20 cellular contexts compared by ENCODE assay signal in genomic region chr7:6553460-6554044, GRCh38. TPM values are rescaled to one million over a fixed set of nuclear protein-coding genes. Genes with fewer than 3 reads are reported as not detected.
A peak's percentile ranks its signal among the peaks of the same experiment; 100 is the strongest.
DNase-seq lines count a peak whose midpoint lies in the region; ATAC-seq, FAIRE-seq and TF ChIP-seq lines count a peak whose summit lies in the region.
"Had no signal": no experiment of that assay in that cellular context is flagged by ENCODE, and none has a peak within 500 bp of the region (broad histone marks: within the 10 kb centered on the region; RNA-seq: fewer than 3 reads in every experiment).

No MANE protein-coding gene starts in this region.

- H3K4me2 ChIP-seq in A549 (no peak overlapping the region), SK-N-SH (no peak overlapping the region), PC-3 (ENCODE audit: low read length) (no peak overlapping the region)

- POLR2A ChIA-PET in A549 (lab: Yijun Ruan, JAX) (interaction anchor here (0.6 to 1.4 kb wide), 2 partner anchors 36 to 106 kb away, joined by 7 to 8 read pairs; partner anchors contain the start of genes DAGLB and INTS15), SK-N-SH (lab: Yijun Ruan, JAX) (no interaction called here), PC-3 (lab: Charles Lee; ENCODE audit: unreplicated experiment) (no interaction called here)

- no TSS peak for BruUV-seq in PC-3 (replicated peaks; lab: Mats Ljungman, UMichigan)

- TF ChIP-seq EP300 in A549 (IDR thresholded peaks at IDR 0.05) = no peak
- no peak for TF ChIP-seq EP300 in SK-N-SH (IDR thresholded peaks at IDR 0.05; ENCODE audit: borderline replicate concordance in 1 of 2, low read depth in 1 of 2, low read length in 1 of 2)

- no peaks in the 10 kb centered on the region for H3K9me2 ChIP-seq in SK-N-SH
- H3K9me2 ChIP-seq in PC-3 (replicated peaks; ENCODE audit: low read length) = no peaks in the 10 kb centered on the region

- H3F3A ChIP-seq in SK-N-SH (replicated peaks; ENCODE audit: insufficient read depth) (no peaks in the 10 kb centered on the region), PC-3 (ENCODE audit: low read length, unreplicated experiment) (no peaks in the 10 kb centered on the region)

- TF ChIP-seq CTCF in A549 (IDR thresholded peaks at IDR 0.05) (no peak), GM10266 (IDR thresholded peaks at IDR 0.05; ENCODE audit: control insufficient read depth, insufficient read depth, low read depth, missing control alignments) (no peak), SK-N-SH (IDR thresholded peaks at IDR 0.05) (peak; percentile 32; the same call in 1 of the 2 replicates), gastrocnemius medialis (IDR thresholded peaks at IDR 0.05 in 4 of 5, conservative IDR thresholded peaks at IDR 0.05 in 1 of 5) (no peak), PC-3 (conservative IDR thresholded peaks at IDR 0.05; ENCODE audit: low read depth, low read length) (no peak), heart right ventricle (IDR thresholded peaks at IDR 0.05) (no peak)

- H3K9me3 ChIP-seq in A549 (no peaks in the 10 kb centered on the region), SK-N-SH (no peaks in the 10 kb centered on the region), gastrocnemius medialis (no peaks in the 10 kb centered on the region), PC-3 (ENCODE audit: low read length) (no peaks in the 10 kb centered on the region), heart right ventricle (no peaks in the 10 kb centered on the region)
- H3K9me3 ChIP-seq: SJSA1, thoracic aorta had no signal

- DNase-seq in A549 (ENCODE audit: low read depth in 1 of 2, low spot score in 1 of 2) = no peak
- peak; percentile 24 for DNase-seq in GM10266 (ENCODE audit: extremely low spot score)
- peak; percentile 52 for DNase-seq in SK-N-SH
- peak; percentile 29 for DNase-seq in iPS-NIHi11 (ENCODE audit: low spot score)
- DNase-seq in gastrocnemius medialis = no peak
- no peak for DNase-seq in PC-3
- DNase-seq in heart right ventricle = no peak
- no peak for DNase-seq in C1 segment of cervical spinal cord (lab: John Stamatoyannopoulos, UW)
- DNase-seq: activated CD8-positive, alpha-beta memory T cell treated with anti-CD3 and anti-CD28 coated beads, Interleukin-2, amount 50 U/mL, for 4 hours; activated gamma-delta T cell treated with Interleukin-2 at 50 U/mL for 16 hours; cerebellar nuclear complex; foreskin fibroblast; Karpas-422; NCI-H1105; NCI-H69; nephron progenitor cell had no signal

- TF ChIP-seq RAD21 in A549 (conservative IDR thresholded peaks at IDR 0.05 in 1 of 2, IDR thresholded peaks at IDR 0.05 in 1 of 2) (no peak), SK-N-SH (IDR thresholded peaks at IDR 0.05; ENCODE audit: low read length) (no peak)

- no peaks in the 10 kb centered on the region for H3K36me3 ChIP-seq in SK-N-SH (replicated peaks in 1 of 2; ENCODE audit: control insufficient read depth in 1 of 2, insufficient read depth in 2 of 2, low read length in 1 of 2)
- no peaks in the 10 kb centered on the region for H3K36me3 ChIP-seq in gastrocnemius medialis
- H3K36me3 ChIP-seq in PC-3 (ENCODE audit: low read depth, low read length) = no peaks in the 10 kb centered on the region
- no peaks in the 10 kb centered on the region for H3K36me3 ChIP-seq in heart right ventricle
- H3K36me3 ChIP-seq: SJSA1, thoracic aorta had no signal

- no peak for TF ChIP-seq POLR2A in A549 (IDR thresholded peaks at IDR 0.05; ENCODE audit: low read length)
- no peak for TF ChIP-seq POLR2A in gastrocnemius medialis (IDR thresholded peaks at IDR 0.05)

- ATAC-seq in A549 (peak; percentile 79 to 80), gastrocnemius medialis (no peak), PC-3 (no peak; the same call in 1 of the 2 replicates), heart right ventricle (no peak)
- ATAC-seq: activated CD4-positive, CD25-positive, alpha-beta regulatory T cell treated with anti-CD3 and anti-CD28 coated beads, Interleukin-2, amount 50 U/mL, for 24 hours had no signal

- H4K20me1 ChIP-seq in SK-N-SH (ENCODE audit: insufficient read depth) = no peaks in the 10 kb centered on the region
- no peaks in the 10 kb centered on the region for H4K20me1 ChIP-seq in PC-3 (ENCODE audit: low read length)

- H3K27me3 ChIP-seq in SK-N-SH (ENCODE audit: insufficient read depth) (no peaks in the 10 kb centered on the region), gastrocnemius medialis (no peaks in the 10 kb centered on the region), PC-3 (ENCODE audit: low read length) (no peaks in the 10 kb centered on the region), heart right ventricle (peaks cover 0 to 5% (median 0%) of the 10 kb centered on the region in 7 donors)
- H3K27me3 ChIP-seq: SJSA1 had no signal

- intact Hi-C loops in gastrocnemius medialis (cut with DNase I; ENCODE audit: low total_unique reads) = no loop called here
- intact Hi-C loops in PC-3 (cut with micrococcal nuclease) = no loop called here
- intact Hi-C loops in heart right ventricle (cut with DNase I) = no loop called here

- H3K4me1 ChIP-seq in A549 (no peaks in the 10 kb centered on the region), SK-N-SH (ENCODE audit: control insufficient read depth in 1 of 2, insufficient read depth in 2 of 2, low read depth in 1 of 2, low read length in 1 of 2) (no peaks in the 10 kb centered on the region), gastrocnemius medialis (no peaks in the 10 kb centered on the region), PC-3 (ENCODE audit: insufficient read depth, low read length) (no peaks in the 10 kb centered on the region), heart right ventricle (no peaks in the 10 kb centered on the region)
- H3K4me1 ChIP-seq: SJSA1 had no signal

- H3K27ac ChIP-seq in A549 = no peak overlapping the region
- H3K27ac ChIP-seq in SK-N-SH (ENCODE audit: low read depth in 2 of 2, low read length in 1 of 2) = no peak overlapping the region
- no peak overlapping the region for H3K27ac ChIP-seq in gastrocnemius medialis
- no peak overlapping the region for H3K27ac ChIP-seq in PC-3 (ENCODE audit: low read length)
- no peak overlapping the region for H3K27ac ChIP-seq in heart right ventricle
- H3K27ac ChIP-seq: SJSA1, thoracic aorta had no signal

- H3K4me3 ChIP-seq in A549 (no peak overlapping the region), SK-N-SH (ENCODE audit: low read depth in 2 of 2, low read length in 1 of 2) (no peak overlapping the region), gastrocnemius medialis (no peak overlapping the region), PC-3 (ENCODE audit: low read length) (no peak overlapping the region), heart right ventricle (no peak overlapping the region)
- H3K4me3 ChIP-seq: SJSA1, thoracic aorta had no signal

- no peak for FAIRE-seq in A549 (lab: Jason Lieb, UNC)

- 52% methylated on average over 7 of the region's 7 CpGs for WGBS in A549 (ENCODE audit: missing lambda C conversion rate)
- WGBS in SK-N-SH (ENCODE audit: low lambda C conversion rate) = 50% methylated on average over 6 of the region's 7 CpGs
- 72 to 76% methylated on average over 7 of the region's 7 CpGs for WGBS in heart right ventricle, 2 donors

- CTCF ChIA-PET in A549 (lab: Yijun Ruan, JAX) = interaction anchor here (0.7 to 2.0 kb wide), 4 partner anchors 23 to 38 kb away, joined by 3 to 7 read pairs (median 4); partner anchors contain the start of gene INTS15
- CTCF ChIA-PET in SK-N-SH (lab: Yijun Ruan, JAX) = interaction anchor here (4.3 kb wide), 1 partner anchor 38 kb away, joined by 17 read pairs; no protein-coding TSS in a partner anchor
- CTCF ChIA-PET in PC-3 (lab: Charles Lee) = interaction anchor here (0.6 kb wide), 1 partner anchor 500 kb away, joined by 7 read pairs; no protein-coding TSS in a partner anchor

- in situ Hi-C loops in gastrocnemius medialis (cut with MboI; ENCODE audit: low sequenced_read_pairs in 4 of 4) = no loop called here

- H3K9ac ChIP-seq in SK-N-SH (no peak overlapping the region), PC-3 (ENCODE audit: low read length) (no peak overlapping the region)

- H3K79me2 ChIP-seq in SK-N-SH (ENCODE audit: insufficient read depth) (no peaks in the 10 kb centered on the region), PC-3 (ENCODE audit: low read length) (no peaks in the 10 kb centered on the region)

- H2AFZ ChIP-seq in SK-N-SH (ENCODE audit: low read depth) (0 out of 2 replicates have a peak overlapping the region, but pooled peaks have one; percentile 13), PC-3 (ENCODE audit: low read length) (no peak overlapping the region)

RNA-seq across cellular contexts. Expression of gene GRID2IP, which starts 2.3 kb away (rescaled TPM):
- polyA plus RNA-seq in A549 (2011; rRNA removed) (0.03 TPM in 1 of 2 replicates, not detected in the other), A549 (2017; fragmentation: RNase III; extraction: RNeasy Plus Mini Kit Qiagen cat#74134 plus additional on column Dnase treatment) (0.03 TPM in 1 of 3 replicates, not detected in the others), SK-N-SH (2012; rRNA removed) (0.03 and 0.06 TPM in 2 replicates), heart right ventricle (under 1 TPM; 0.01 to 0.15 TPM)
- 0.01 TPM in 1 of 2 replicates, not detected in the other for polyA plus RNA-seq in A549 (2012; cell fraction: cytosol; rRNA removed)
- 0.02 TPM in 1 of 2 replicates, not detected in the other for polyA plus RNA-seq in A549 (2012; cell fraction: nucleus; rRNA removed)
- polyA minus RNA-seq in A549 (2011; rRNA and poly(A)+ RNA removed) = not detected in 2 replicates
- polyA plus RNA-seq in SK-N-SH (2012; cell fraction: cytosol; rRNA removed) = 0.03 and 0.04 TPM in 2 replicates
- 0.15 and 0.27 TPM in 2 replicates for polyA plus RNA-seq in SK-N-SH (2012; cell fraction: nucleus; rRNA removed)
- total RNA-seq in gastrocnemius medialis (under 1 TPM in 1 of 4 donors, not detected in 3; 0.13 TPM), PC-3 (2014; rRNA removed) (not detected in 2 replicates), heart right ventricle (under 1 TPM in 1 of 10 donors, not detected in 9; 0.11 TPM)
- total RNA-seq: pulmonary artery endothelial cell, SJSA1 had no signal

RNA-seq across cellular contexts. Expression of gene ZDHHC4, which starts 23.7 kb away (rescaled TPM):
- polyA plus RNA-seq in A549 (2011; rRNA removed) (118 and 149 TPM in 2 replicates), A549 (2017; fragmentation: RNase III; extraction: RNeasy Plus Mini Kit Qiagen cat#74134 plus additional on column Dnase treatment) (37.0 to 43.3 TPM (median 42.8 TPM) in 3 replicates), SK-N-SH (2012; rRNA removed) (169 and 178 TPM in 2 replicates), heart right ventricle (10 to 100 TPM; 25.5 to 54.2 TPM)
- polyA plus RNA-seq in A549 (2012; cell fraction: cytosol; rRNA removed) = 63.7 and 69.6 TPM in 2 replicates
- polyA plus RNA-seq in A549 (2012; cell fraction: nucleus; rRNA removed) = 43.7 and 74.3 TPM in 2 replicates
- 128 and 141 TPM in 2 replicates for polyA minus RNA-seq in A549 (2011; rRNA and poly(A)+ RNA removed)
- 151 and 174 TPM in 2 replicates for polyA plus RNA-seq in SK-N-SH (2012; cell fraction: cytosol; rRNA removed)
- 96.9 and 98.5 TPM in 2 replicates for polyA plus RNA-seq in SK-N-SH (2012; cell fraction: nucleus; rRNA removed)
- total RNA-seq in gastrocnemius medialis (10 to 100 TPM; 52.7 to 88.6 (median 70.5) TPM), PC-3 (2014; rRNA removed) (28.9 and 33.9 TPM in 2 replicates), heart right ventricle (10 to 100 TPM; 29.7 to 53.5 (median 43.3) TPM)

RNA-seq across cellular contexts. Expression of gene INTS15, which starts 36.3 kb away (rescaled TPM):
- 23.4 and 26.1 TPM in 2 replicates for polyA plus RNA-seq in A549 (2011; rRNA removed)
- 23.7 and 24.5 TPM in 2 replicates for polyA plus RNA-seq in A549 (2012; cell fraction: cytosol; rRNA removed)
- 26.2 and 31.6 TPM in 2 replicates for polyA plus RNA-seq in A549 (2012; cell fraction: nucleus; rRNA removed)
- polyA plus RNA-seq in A549 (2017; fragmentation: RNase III; extraction: RNeasy Plus Mini Kit Qiagen cat#74134 plus additional on column Dnase treatment) = 13.6 to 14.7 TPM (median 14.5 TPM) in 3 replicates
- polyA minus RNA-seq in A549 (2011; rRNA and poly(A)+ RNA removed) = 21.3 and 23.8 TPM in 2 replicates
- 31.3 and 39.1 TPM in 2 replicates for polyA plus RNA-seq in SK-N-SH (2012; rRNA removed)
- 23.3 and 29.6 TPM in 2 replicates for polyA plus RNA-seq in SK-N-SH (2012; cell fraction: cytosol; rRNA removed)
- polyA plus RNA-seq in SK-N-SH (2012; cell fraction: nucleus; rRNA removed) = 45.0 and 62.8 TPM in 2 replicates
- 10 to 100 TPM; 20.1 to 30.4 (median 26.1) TPM for total RNA-seq in gastrocnemius medialis
- 22.7 and 23.5 TPM in 2 replicates for total RNA-seq in PC-3 (2014; rRNA removed)
- total RNA-seq in heart right ventricle = 10 to 100 TPM in 9 of 10 donors, 1 to 10 TPM in 1; 9.8 to 22.0 (median 13.5) TPM
- 10 to 100 TPM; 10.2 to 12.7 TPM for polyA plus RNA-seq in heart right ventricle

Comparison
In these comparisons a context has a peak if more than half of its experiments do, and no peak if none do; other contexts are left out.
1. ATAC-seq: peak in A549 (2 of 2); none in gastrocnemius medialis (0 of 2), PC-3 (single experiment) and heart right ventricle (0 of 8).
2. DNase-seq: peak in GM10266 (single experiment), SK-N-SH (single experiment) and iPS-NIHi11 (single experiment); none in A549 (0 of 2), gastrocnemius medialis (0 of 2), PC-3 (single experiment), heart right ventricle (0 of 2) and C1 segment of cervical spinal cord (0 of 14).
3. Of the 12 proteins assayed by ChIP-seq in both A549 and SK-N-SH: peak only in A549: none; only in SK-N-SH: CTCF; in both: none; in neither: 11.